In the genomic region with DNA sequence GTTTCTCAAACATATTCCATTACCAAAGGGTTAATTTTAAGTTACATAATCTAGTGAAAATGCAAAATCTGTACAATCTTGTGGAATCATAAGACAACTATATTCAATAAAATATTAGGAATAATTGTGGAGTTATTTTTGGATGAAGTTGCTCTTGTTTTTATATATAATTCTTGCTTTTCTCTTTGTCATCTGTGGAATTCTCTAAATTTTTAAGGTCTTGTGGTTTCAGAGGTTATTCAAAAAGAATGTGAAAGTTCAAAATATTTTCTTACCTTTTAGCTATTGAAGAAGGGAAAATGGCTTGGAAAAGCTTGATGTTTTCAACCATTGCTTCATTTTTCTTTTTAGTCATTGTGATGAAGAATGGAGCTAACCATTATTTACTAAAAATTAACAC, we compare ENCODE assay signal across 22 cellular contexts.
DNase-seq lines count a peak whose midpoint lies in the region; ATAC-seq, FAIRE-seq and TF ChIP-seq lines count a peak whose summit lies in the region.
"Had no signal": no experiment of that assay in that cellular context is flagged by ENCODE, and none has a peak within 500 bp of the region (broad histone marks: within the 10 kb centered on the region; RNA-seq: fewer than 3 reads in every experiment).

No MANE protein-coding gene starts in this region.

- no peak for FAIRE-seq in astrocyte (lab: Jason Lieb, UNC)
- FAIRE-seq: H1 had no signal

- H3K9me2 ChIP-seq in GM23248 (ENCODE audit: insufficient read depth), result no peaks in the 10 kb centered on the region

- no peaks in the 10 kb centered on the region for H3K9me3 Mint-ChIP-seq in astrocyte (ENCODE audit: unreplicated experiment)
- H3K9me3 Mint-ChIP-seq in activated CD4-positive, alpha-beta T cell treated with anti-CD3 and anti-CD28 coated beads, Interleukin-2, amount 10 ng/mL, durations not matched to agents 7 days and 5 days, result no peaks in the 10 kb centered on the region
- H3K9me3 Mint-ChIP-seq in activated T-helper 17 cell treated with anti-CD3 and anti-CD28 coated beads, Interleukin-2, amount 50 U/mL, for 72 hours, result no peaks in the 10 kb centered on the region
- H3K9me3 Mint-ChIP-seq: IgD-negative memory B cell had no signal

- peaks cover 2% of the 10 kb centered on the region for H3K4me1 Mint-ChIP-seq in astrocyte (ENCODE audit: low read depth, unreplicated experiment)
- peaks cover 2% of the 10 kb centered on the region for H3K4me1 Mint-ChIP-seq in activated CD4-positive, alpha-beta T cell treated with anti-CD3 and anti-CD28 coated beads, Interleukin-2, amount 10 ng/mL, durations not matched to agents 7 days and 5 days
- H3K4me1 Mint-ChIP-seq in activated T-helper 17 cell treated with anti-CD3 and anti-CD28 coated beads, Interleukin-2, amount 50 U/mL, for 72 hours, result peaks cover 6% of the 10 kb centered on the region

- H3K27ac ChIP-seq in GM23248, result no peak overlapping the region
- H3K27ac ChIP-seq in astrocyte (ENCODE audit: low read depth, low read length), result no peak overlapping the region
- H3K27ac ChIP-seq: C4-2B, PC-9, RWPE1, SK-N-MC had no signal

- DNase-seq in AG10803 (ENCODE audit: low read depth), result peak; percentile 47
- DNase-seq in GM23248, result peak; percentile 8
- DNase-seq in astrocyte (ENCODE audit: low read depth), result peak; percentile 27
- peak; percentile 12 for DNase-seq in myocyte (ENCODE audit: low read depth)
- no peak for DNase-seq in LoVo (ENCODE audit: low spot score)
- no peak for DNase-seq in activated CD4-positive, alpha-beta T cell treated with anti-CD3 and anti-CD28 coated beads, Interleukin-2, amount 10 ng/mL, durations not matched to agents 7 days and 5 days
- DNase-seq in stimulated activated CD4-positive, alpha-beta T cell treated with anti-CD3 and anti-CD28 coated beads, Interleukin-2, amount 100 ng/mL, for 24 hours, result no peak
- DNase-seq: 8988T, AML-193, NCI-H1694 treated with DMSO at 0.1 percent for 48 hours, NCI-H446 treated with DMSO at 0.1 percent for 48 hours, NCI-H526 treated with DMSO at 0.1 percent for 48 hours, PC-9, SHP77 treated with DMSO at 0.1 percent for 48 hours, SW 1271 had no signal

- no peaks in the 10 kb centered on the region for H3K79me2 ChIP-seq in GM23248 (ENCODE audit: insufficient read depth)
- no peaks in the 10 kb centered on the region for H3K79me2 ChIP-seq in astrocyte (ENCODE audit: insufficient read depth, low read length)

- no peak overlapping the region for H3K4me3 Mint-ChIP-seq in astrocyte (ENCODE audit: unreplicated experiment)
- no peak overlapping the region for H3K4me3 Mint-ChIP-seq in activated CD4-positive, alpha-beta T cell treated with anti-CD3 and anti-CD28 coated beads, Interleukin-2, amount 10 ng/mL, durations not matched to agents 7 days and 5 days
- H3K4me3 Mint-ChIP-seq in activated T-helper 17 cell treated with anti-CD3 and anti-CD28 coated beads, Interleukin-2, amount 50 U/mL, for 72 hours, result no peak overlapping the region

- no peak overlapping the region for H2AFZ ChIP-seq in GM23248
- H2AFZ ChIP-seq in astrocyte (ENCODE audit: low read depth, low read length), result no peak overlapping the region
- H2AFZ ChIP-seq: PC-9 had no signal

- no peaks in the 10 kb centered on the region for H3F3A ChIP-seq in GM23248 (ENCODE audit: insufficient read depth)

- in situ Hi-C loops in GM23248 (cut with MboI), result no loop called here

- H3K4me3 ChIP-seq in AG10803 (ENCODE audit: low read length), result no peak overlapping the region
- H3K4me3 ChIP-seq in GM23248, result no peak overlapping the region; the same call in 1 of the 2 replicates
- no peak overlapping the region for H3K4me3 ChIP-seq in astrocyte (ENCODE audit: insufficient read depth, low read depth, low read length)
- H3K4me3 ChIP-seq: PC-9, SK-N-MC had no signal

- H3K9ac ChIP-seq in GM23248 (no peak overlapping the region), astrocyte (ENCODE audit: low read length) (no peak overlapping the region)

- H3K4me2 ChIP-seq in GM23248 (ENCODE audit: unreplicated experiment), result peak overlapping the region; percentile 78
- no peak overlapping the region for H3K4me2 ChIP-seq in astrocyte (ENCODE audit: low read length)
- H3K4me2 ChIP-seq: PC-9 had no signal

- H3K27me3 Mint-ChIP-seq in astrocyte (ENCODE audit: low read depth, unreplicated experiment), result peaks cover 22% of the 10 kb centered on the region
- H3K27me3 Mint-ChIP-seq in activated CD4-positive, alpha-beta T cell treated with anti-CD3 and anti-CD28 coated beads, Interleukin-2, amount 10 ng/mL, durations not matched to agents 7 days and 5 days, result peaks cover 25% of the 10 kb centered on the region
- H3K27me3 Mint-ChIP-seq in activated T-helper 17 cell treated with anti-CD3 and anti-CD28 coated beads, Interleukin-2, amount 50 U/mL, for 72 hours, result peaks cover 19% of the 10 kb centered on the region

- H3K4me1 ChIP-seq in GM23248 (ENCODE audit: insufficient read depth), result peaks cover 12% of the 10 kb centered on the region; the same call in 1 of the 2 replicates
- H3K4me1 ChIP-seq in astrocyte (ENCODE audit: insufficient read depth, low read length), result peaks cover 8% of the 10 kb centered on the region

- CTCF ChIA-PET in activated CD4-positive, alpha-beta T cell treated with anti-CD3 and anti-CD28 coated beads, Interleukin-2, amount 10 ng/mL, durations not matched to agents 7 days and 5 days (lab: Charles Lee), result no interaction called here

- H3K9me3 ChIP-seq in GM23248 (ENCODE audit: low read depth) (no peaks in the 10 kb centered on the region), astrocyte (ENCODE audit: insufficient read depth, low read depth, low read length) (no peaks in the 10 kb centered on the region)

- POLR2A ChIA-PET in activated CD4-positive, alpha-beta T cell treated with anti-CD3 and anti-CD28 coated beads, Interleukin-2, amount 10 ng/mL, durations not matched to agents 7 days and 5 days (lab: Charles Lee), result no interaction called here

- H4K20me1 ChIP-seq in GM23248 (ENCODE audit: insufficient read depth), result no peaks in the 10 kb centered on the region
- no peaks in the 10 kb centered on the region for H4K20me1 ChIP-seq in astrocyte (ENCODE audit: insufficient read depth, low read length)

- TF ChIP-seq CTCF in AG10803 (conservative IDR thresholded peaks at IDR 0.05; ENCODE audit: low read length) (no peak), astrocyte (IDR thresholded peaks at IDR 0.05; ENCODE audit: insufficient read depth, low read depth, low read length) (no peak)

- H3K27ac Mint-ChIP-seq in astrocyte (ENCODE audit: unreplicated experiment), result no peak overlapping the region
- no peak overlapping the region for H3K27ac Mint-ChIP-seq in activated CD4-positive, alpha-beta T cell treated with anti-CD3 and anti-CD28 coated beads, Interleukin-2, amount 10 ng/mL, durations not matched to agents 7 days and 5 days
- H3K27ac Mint-ChIP-seq in activated T-helper 17 cell treated with anti-CD3 and anti-CD28 coated beads, Interleukin-2, amount 50 U/mL, for 72 hours, result no peak overlapping the region
- H3K27ac Mint-ChIP-seq: IgD-negative memory B cell had no signal

- H3K36me3 ChIP-seq in GM23248 (ENCODE audit: low read depth) (no peaks in the 10 kb centered on the region), astrocyte (ENCODE audit: insufficient read depth, low read length) (no peaks in the 10 kb centered on the region)

- H3K27me3 ChIP-seq in GM23248 (replicated peaks; ENCODE audit: insufficient read depth) (no peaks in the 10 kb centered on the region), astrocyte (ENCODE audit: insufficient read depth, low read length) (no peaks in the 10 kb centered on the region)

- ATAC-seq in activated T-helper 17 cell treated with anti-CD3 and anti-CD28 coated beads, Interleukin-2, amount 50 U/mL, for 72 hours (replicated peaks), result no peak
- ATAC-seq: HCT116 had no signal

- no peaks in the 10 kb centered on the region for H3K36me3 Mint-ChIP-seq in astrocyte (ENCODE audit: low read depth, unreplicated experiment)
- H3K36me3 Mint-ChIP-seq in activated CD4-positive, alpha-beta T cell treated with anti-CD3 and anti-CD28 coated beads, Interleukin-2, amount 10 ng/mL, durations not matched to agents 7 days and 5 days (ENCODE audit: low read depth), result no peaks in the 10 kb centered on the region
- H3K36me3 Mint-ChIP-seq in activated T-helper 17 cell treated with anti-CD3 and anti-CD28 coated beads, Interleukin-2, amount 50 U/mL, for 72 hours (ENCODE audit: low read depth), result no peaks in the 10 kb centered on the region
- H3K36me3 Mint-ChIP-seq: IgD-negative memory B cell had no signal

Comparison
In these comparisons a context has a peak if more than half of its experiments do, and no peak if none do; other contexts are left out.
1. DNase-seq: peak in AG10803 (single experiment), GM23248 (single experiment), astrocyte (single experiment) and myocyte (single experiment); none in LoVo (single experiment), activated CD4-positive, alpha-beta T cell treated with anti-CD3 and anti-CD28 coated beads, Interleukin-2, amount 10 ng/mL, durations not matched to agents 7 days and 5 days (single experiment) and stimulated activated CD4-positive, alpha-beta T cell treated with anti-CD3 and anti-CD28 coated beads, Interleukin-2, amount 100 ng/mL, for 24 hours (0 of 2).